Comparison of ENCODE assay signal across 1 cellular context in genomic region chr11:64305691-64306562, GRCh38.
A peak's percentile ranks its signal among the peaks of the same experiment; 100 is the strongest.
TF ChIP-seq lines count a peak whose summit lies in the region.

No MANE protein-coding gene starts in this region.

TF ChIP-seq in HepG2, 621 proteins besides CTCF, POLR2A, EP300 and RAD21 (continued from another document and continues in another):
- TF ChIP-seq ZNF484 (CRISPR knock-in tag; IDR thresholded peaks at IDR 0.05; ENCODE audit: borderline replicate concordance, low read depth) (no peak), YEATS2 (CRISPR knock-in tag; IDR thresholded peaks at IDR 0.05; ENCODE audit: borderline replicate concordance) (peak; percentile 42; the same call in 1 of the 2 replicates), ZNF367 (CRISPR knock-in tag; IDR thresholded peaks at IDR 0.05; ENCODE audit: borderline replicate concordance) (no peak), KDM2A (CRISPR knock-in tag; IDR thresholded peaks at IDR 0.05; ENCODE audit: borderline replicate concordance, low read depth) (peak; percentile 80), ZNF235 (CRISPR knock-in tag; IDR thresholded peaks at IDR 0.05; ENCODE audit: borderline replicate concordance) (no peak), ZNF224 (CRISPR knock-in tag; IDR thresholded peaks at IDR 0.05) (0 out of 2 replicates have a peak, but pooled peaks have one; percentile 52), ZNF44 (CRISPR knock-in tag; IDR thresholded peaks at IDR 0.05) (0 out of 2 replicates have a peak, but pooled peaks have one; percentile 4), BCL6 (CRISPR knock-in tag; IDR thresholded peaks at IDR 0.05) (no peak), RCOR2 (CRISPR knock-in tag; IDR thresholded peaks at IDR 0.05) (no peak), ARNTL (CRISPR knock-in tag; IDR thresholded peaks at IDR 0.05) (no peak), GFI1 (CRISPR knock-in tag; IDR thresholded peaks at IDR 0.05; ENCODE audit: borderline replicate concordance) (no peak), TARDBP (CRISPR knock-in tag; IDR thresholded peaks at IDR 0.05) (peak; percentile 28; the same call in 1 of the 2 replicates), CREM (IDR thresholded peaks at IDR 0.05) (peak; percentile 35; the same call in 1 of the 2 replicates), CREM (CRISPR knock-in tag; IDR thresholded peaks at IDR 0.05) (no peak), ZMYM2 (CRISPR knock-in tag; IDR thresholded peaks at IDR 0.05) (peak; percentile 65; the same call in 1 of the 2 replicates), ZC3H4 (CRISPR knock-in tag; IDR thresholded peaks at IDR 0.05; ENCODE audit: borderline replicate concordance) (0 out of 2 replicates have a peak, but pooled peaks have one; percentile 34), LCORL (IDR thresholded peaks at IDR 0.05) (no peak), LCORL (CRISPR knock-in tag; IDR thresholded peaks at IDR 0.05) (peak; percentile 75), NR2F2 (IDR thresholded peaks at IDR 0.05; ENCODE audit: borderline replicate concordance, low read depth) (peak; percentile 61; the same call in 1 of the 2 replicates), ZNF256 (CRISPR knock-in tag; conservative IDR thresholded peaks at IDR 0.05) (no peak), SMAD9 (CRISPR knock-in tag; IDR thresholded peaks at IDR 0.05) (no peak), ZNF552 (CRISPR knock-in tag; IDR thresholded peaks at IDR 0.05; ENCODE audit: borderline replicate concordance) (no peak), KLF9 (CRISPR knock-in tag; IDR thresholded peaks at IDR 0.05; ENCODE audit: low read depth) (no peak), RFXAP (CRISPR knock-in tag; IDR thresholded peaks at IDR 0.05; ENCODE audit: borderline replicate concordance) (no peak), ZNF780A (CRISPR knock-in tag; IDR thresholded peaks at IDR 0.05) (no peak; the same call in 1 of the 2 replicates), ZNF768 (CRISPR knock-in tag; IDR thresholded peaks at IDR 0.05) (0 out of 2 replicates have a peak, but pooled peaks have one; percentile 10), CCDC6 (CRISPR knock-in tag; IDR thresholded peaks at IDR 0.05) (no peak), ZSCAN25 (CRISPR knock-in tag; IDR thresholded peaks at IDR 0.05) (peak; percentile 82), ZNF580 (CRISPR knock-in tag; IDR thresholded peaks at IDR 0.05; ENCODE audit: borderline replicate concordance, low read depth) (peak; percentile 37; the same call in 1 of the 2 replicates), NCOR1 (IDR thresholded peaks at IDR 0.05; ENCODE audit: borderline replicate concordance, low read length) (0 out of 2 replicates have a peak, but pooled peaks have one; percentile 69), ZNF33A (CRISPR knock-in tag; IDR thresholded peaks at IDR 0.05; ENCODE audit: borderline replicate concordance) (no peak), FOXK1 (CRISPR knock-in tag; IDR thresholded peaks at IDR 0.05; ENCODE audit: borderline replicate concordance, low read depth) (no peak), CENPX (CRISPR knock-in tag; IDR thresholded peaks at IDR 0.05) (no peak), ZNF710 (CRISPR knock-in tag; IDR thresholded peaks at IDR 0.05; ENCODE audit: borderline replicate concordance) (peak; percentile 77; the same call in 1 of the 2 replicates), TP53 (CRISPR knock-in tag; conservative IDR thresholded peaks at IDR 0.05) (no peak), KDM5B (CRISPR knock-in tag; IDR thresholded peaks at IDR 0.05; ENCODE audit: borderline replicate concordance) (peak; percentile 71), ATF7 (IDR thresholded peaks at IDR 0.05) (no peak), ATF7 (CRISPR knock-in tag; IDR thresholded peaks at IDR 0.05) (no peak), ZNF776 (CRISPR knock-in tag; IDR thresholded peaks at IDR 0.05) (peak; percentile 48; the same call in 1 of the 2 replicates), TEAD2 (CRISPR knock-in tag; IDR thresholded peaks at IDR 0.05) (no peak), CEBPB (IDR thresholded peaks at IDR 0.05; ENCODE audit: borderline replicate concordance, low read depth, low read length) (no peak), ZNF121 (CRISPR knock-in tag; IDR thresholded peaks at IDR 0.05) (peak; percentile 44; the same call in 1 of the 2 replicates), ATRX (CRISPR knock-in tag; IDR thresholded peaks at IDR 0.05; ENCODE audit: borderline replicate concordance) (no peak)
- TF ChIP-seq, protein P1, sequence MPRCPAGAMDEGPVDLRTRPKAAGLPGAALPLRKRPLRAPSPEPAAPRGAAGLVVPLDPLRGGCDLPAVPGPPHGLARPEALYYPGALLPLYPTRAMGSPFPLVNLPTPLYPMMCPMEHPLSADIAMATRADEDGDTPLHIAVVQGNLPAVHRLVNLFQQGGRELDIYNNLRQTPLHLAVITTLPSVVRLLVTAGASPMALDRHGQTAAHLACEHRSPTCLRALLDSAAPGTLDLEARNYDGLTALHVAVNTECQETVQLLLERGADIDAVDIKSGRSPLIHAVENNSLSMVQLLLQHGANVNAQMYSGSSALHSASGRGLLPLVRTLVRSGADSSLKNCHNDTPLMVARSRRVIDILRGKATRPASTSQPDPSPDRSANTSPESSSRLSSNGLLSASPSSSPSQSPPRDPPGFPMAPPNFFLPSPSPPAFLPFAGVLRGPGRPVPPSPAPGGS (CRISPR knock-in tag; IDR thresholded peaks at IDR 0.05) = peak; percentile 68; the same call in 1 of the 2 replicates
- TF ChIP-seq, protein P2, sequence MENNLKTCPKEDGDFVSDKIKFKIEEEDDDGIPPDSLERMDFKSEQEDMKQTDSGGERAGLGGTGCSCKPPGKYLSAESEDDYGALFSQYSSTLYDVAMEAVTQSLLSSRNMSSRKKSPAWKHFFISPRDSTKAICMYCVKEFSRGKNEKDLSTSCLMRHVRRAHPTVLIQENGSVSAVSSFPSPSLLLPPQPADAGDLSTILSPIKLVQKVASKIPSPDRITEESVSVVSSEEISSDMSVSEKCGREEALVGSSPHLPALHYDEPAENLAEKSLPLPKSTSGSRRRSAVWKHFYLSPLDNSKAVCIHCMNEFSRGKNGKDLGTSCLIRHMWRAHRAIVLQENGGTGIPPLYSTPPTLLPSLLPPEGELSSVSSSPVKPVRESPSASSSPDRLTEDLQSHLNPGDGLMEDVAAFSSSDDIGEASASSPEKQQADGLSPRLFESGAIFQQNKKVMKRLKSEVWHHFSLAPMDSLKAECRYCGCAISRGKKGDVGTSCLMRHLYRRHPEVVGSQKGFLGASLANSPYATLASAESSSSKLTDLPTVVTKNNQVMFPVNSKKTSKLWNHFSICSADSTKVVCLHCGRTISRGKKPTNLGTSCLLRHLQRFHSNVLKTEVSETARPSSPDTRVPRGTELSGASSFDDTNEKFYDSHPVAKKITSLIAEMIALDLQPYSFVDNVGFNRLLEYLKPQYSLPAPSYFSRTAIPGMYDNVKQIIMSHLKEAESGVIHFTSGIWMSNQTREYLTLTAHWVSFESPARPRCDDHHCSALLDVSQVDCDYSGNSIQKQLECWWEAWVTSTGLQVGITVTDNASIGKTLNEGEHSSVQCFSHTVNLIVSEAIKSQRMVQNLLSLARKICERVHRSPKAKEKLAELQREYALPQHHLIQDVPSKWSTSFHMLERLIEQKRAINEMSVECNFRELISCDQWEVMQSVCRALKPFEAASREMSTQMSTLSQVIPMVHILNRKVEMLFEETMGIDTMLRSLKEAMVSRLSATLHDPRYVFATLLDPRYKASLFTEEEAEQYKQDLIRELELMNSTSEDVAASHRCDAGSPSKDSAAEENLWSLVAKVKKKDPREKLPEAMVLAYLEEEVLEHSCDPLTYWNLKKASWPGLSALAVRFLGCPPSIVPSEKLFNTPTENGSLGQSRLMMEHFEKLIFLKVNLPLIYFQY (CRISPR knock-in tag; IDR thresholded peaks at IDR 0.05; ENCODE audit: borderline replicate concordance) = peak; percentile 41; the same call in 1 of the 2 replicates
- TF ChIP-seq, protein P3, sequence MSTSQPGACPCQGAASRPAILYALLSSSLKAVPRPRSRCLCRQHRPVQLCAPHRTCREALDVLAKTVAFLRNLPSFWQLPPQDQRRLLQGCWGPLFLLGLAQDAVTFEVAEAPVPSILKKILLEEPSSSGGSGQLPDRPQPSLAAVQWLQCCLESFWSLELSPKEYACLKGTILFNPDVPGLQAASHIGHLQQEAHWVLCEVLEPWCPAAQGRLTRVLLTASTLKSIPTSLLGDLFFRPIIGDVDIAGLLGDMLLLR (CRISPR knock-in tag; IDR thresholded peaks at IDR 0.05) = peak; percentile 47; the same call in 1 of the 2 replicates
- TF ChIP-seq, protein P4, sequence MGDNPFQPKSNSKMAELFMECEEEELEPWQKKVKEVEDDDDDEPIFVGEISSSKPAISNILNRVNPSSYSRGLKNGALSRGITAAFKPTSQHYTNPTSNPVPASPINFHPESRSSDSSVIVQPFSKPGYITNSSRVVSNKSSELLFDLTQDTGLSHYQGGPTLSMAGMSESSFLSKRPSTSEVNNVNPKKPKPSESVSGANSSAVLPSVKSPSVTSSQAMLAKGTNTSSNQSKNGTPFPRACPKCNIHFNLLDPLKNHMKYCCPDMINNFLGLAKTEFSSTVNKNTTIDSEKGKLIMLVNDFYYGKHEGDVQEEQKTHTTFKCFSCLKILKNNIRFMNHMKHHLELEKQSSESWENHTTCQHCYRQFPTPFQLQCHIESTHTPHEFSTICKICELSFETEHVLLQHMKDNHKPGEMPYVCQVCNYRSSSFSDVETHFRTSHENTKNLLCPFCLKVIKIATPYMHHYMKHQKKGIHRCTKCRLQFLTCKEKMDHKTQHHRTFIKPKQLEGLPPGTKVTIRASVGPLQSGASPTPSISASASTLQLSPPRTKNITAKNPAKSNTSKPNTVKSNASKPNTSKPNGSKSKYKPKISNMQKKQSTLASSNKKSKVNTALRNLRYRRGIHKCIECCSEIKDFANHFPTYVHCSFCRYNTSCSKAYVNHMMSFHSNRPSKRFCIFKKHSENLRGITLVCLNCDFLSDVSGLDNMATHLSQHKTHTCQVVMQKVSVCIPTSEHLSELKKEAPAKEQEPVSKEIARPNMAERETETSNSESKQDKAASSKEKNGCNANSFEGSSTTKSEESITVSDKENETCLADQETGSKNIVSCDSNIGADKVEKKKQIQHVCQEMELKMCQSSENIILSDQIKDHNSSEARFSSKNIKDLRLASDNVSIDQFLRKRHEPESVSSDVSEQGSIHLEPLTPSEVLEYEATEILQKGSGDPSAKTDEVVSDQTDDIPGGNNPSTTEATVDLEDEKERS (CRISPR knock-in tag; IDR thresholded peaks at IDR 0.05) = peak; percentile 64; the same call in 1 of the 2 replicates
- TF ChIP-seq, protein P5, sequence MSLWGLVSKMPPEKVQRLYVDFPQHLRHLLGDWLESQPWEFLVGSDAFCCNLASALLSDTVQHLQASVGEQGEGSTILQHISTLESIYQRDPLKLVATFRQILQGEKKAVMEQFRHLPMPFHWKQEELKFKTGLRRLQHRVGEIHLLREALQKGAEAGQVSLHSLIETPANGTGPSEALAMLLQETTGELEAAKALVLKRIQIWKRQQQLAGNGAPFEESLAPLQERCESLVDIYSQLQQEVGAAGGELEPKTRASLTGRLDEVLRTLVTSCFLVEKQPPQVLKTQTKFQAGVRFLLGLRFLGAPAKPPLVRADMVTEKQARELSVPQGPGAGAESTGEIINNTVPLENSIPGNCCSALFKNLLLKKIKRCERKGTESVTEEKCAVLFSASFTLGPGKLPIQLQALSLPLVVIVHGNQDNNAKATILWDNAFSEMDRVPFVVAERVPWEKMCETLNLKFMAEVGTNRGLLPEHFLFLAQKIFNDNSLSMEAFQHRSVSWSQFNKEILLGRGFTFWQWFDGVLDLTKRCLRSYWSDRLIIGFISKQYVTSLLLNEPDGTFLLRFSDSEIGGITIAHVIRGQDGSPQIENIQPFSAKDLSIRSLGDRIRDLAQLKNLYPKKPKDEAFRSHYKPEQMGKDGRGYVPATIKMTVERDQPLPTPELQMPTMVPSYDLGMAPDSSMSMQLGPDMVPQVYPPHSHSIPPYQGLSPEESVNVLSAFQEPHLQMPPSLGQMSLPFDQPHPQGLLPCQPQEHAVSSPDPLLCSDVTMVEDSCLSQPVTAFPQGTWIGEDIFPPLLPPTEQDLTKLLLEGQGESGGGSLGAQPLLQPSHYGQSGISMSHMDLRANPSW (CRISPR knock-in tag; IDR thresholded peaks at IDR 0.05; ENCODE audit: borderline replicate concordance) = peak; percentile 31; the same call in 1 of the 2 replicates
- TF ChIP-seq, protein P6, sequence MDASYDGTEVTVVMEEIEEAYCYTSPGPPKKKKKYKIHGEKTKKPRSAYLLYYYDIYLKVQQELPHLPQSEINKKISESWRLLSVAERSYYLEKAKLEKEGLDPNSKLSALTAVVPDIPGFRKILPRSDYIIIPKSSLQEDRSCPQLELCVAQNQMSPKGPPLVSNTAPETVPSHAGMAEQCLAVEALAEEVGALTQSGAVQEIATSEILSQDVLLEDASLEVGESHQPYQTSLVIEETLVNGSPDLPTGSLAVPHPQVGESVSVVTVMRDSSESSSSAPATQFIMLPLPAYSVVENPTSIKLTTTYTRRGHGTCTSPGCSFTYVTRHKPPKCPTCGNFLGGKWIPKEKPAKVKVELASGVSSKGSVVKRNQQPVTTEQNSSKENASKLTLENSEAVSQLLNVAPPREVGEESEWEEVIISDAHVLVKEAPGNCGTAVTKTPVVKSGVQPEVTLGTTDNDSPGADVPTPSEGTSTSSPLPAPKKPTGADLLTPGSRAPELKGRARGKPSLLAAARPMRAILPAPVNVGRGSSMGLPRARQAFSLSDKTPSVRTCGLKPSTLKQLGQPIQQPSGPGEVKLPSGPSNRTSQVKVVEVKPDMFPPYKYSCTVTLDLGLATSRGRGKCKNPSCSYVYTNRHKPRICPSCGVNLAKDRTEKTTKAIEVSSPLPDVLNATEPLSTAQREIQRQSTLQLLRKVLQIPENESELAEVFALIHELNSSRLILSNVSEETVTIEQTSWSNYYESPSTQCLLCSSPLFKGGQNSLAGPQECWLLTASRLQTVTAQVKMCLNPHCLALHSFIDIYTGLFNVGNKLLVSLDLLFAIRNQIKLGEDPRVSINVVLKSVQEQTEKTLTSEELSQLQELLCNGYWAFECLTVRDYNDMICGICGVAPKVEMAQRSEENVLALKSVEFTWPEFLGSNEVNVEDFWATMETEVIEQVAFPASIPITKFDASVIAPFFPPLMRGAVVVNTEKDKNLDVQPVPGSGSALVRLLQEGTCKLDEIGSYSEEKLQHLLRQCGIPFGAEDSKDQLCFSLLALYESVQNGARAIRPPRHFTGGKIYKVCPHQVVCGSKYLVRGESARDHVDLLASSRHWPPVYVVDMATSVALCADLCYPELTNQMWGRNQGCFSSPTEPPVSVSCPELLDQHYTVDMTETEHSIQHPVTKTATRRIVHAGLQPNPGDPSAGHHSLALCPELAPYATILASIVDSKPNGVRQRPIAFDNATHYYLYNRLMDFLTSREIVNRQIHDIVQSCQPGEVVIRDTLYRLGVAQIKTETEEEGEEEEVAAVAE (CRISPR knock-in tag; IDR thresholded peaks at IDR 0.05; ENCODE audit: borderline replicate concordance) = peak; percentile 45; the same call in 1 of the 2 replicates
